In genomic region chr2:38750011-38750792, GRCh38 we compare ENCODE assay signal across 1 cellular context.
TF ChIP-seq lines count a peak whose summit lies in the region.

No MANE protein-coding gene starts in this region.

TF ChIP-seq in endothelial cell of umbilical vein, 7 proteins besides CTCF, POLR2A, EP300 and RAD21:
- TF ChIP-seq JUN (IDR thresholded peaks at IDR 0.05; ENCODE audit: borderline replicate concordance, insufficient read depth, insufficient read length, low read depth), result no peak
- no peak for TF ChIP-seq FOS (IDR thresholded peaks at IDR 0.05; ENCODE audit: borderline replicate concordance, insufficient read depth, low read length)
- TF ChIP-seq EZH2 (IDR thresholded peaks at IDR 0.05; ENCODE audit: borderline replicate concordance, low read depth, low read length, severe bottlenecking), result no peak
- TF ChIP-seq MAX (IDR thresholded peaks at IDR 0.05; ENCODE audit: insufficient read depth, insufficient read length), result no peak
- no peak for TF ChIP-seq GATA2 (IDR thresholded peaks at IDR 0.05; ENCODE audit: insufficient read depth, insufficient read length, low read depth, low read length)
- TF ChIP-seq POLR2AphosphoS5 (IDR thresholded peaks at IDR 0.05; ENCODE audit: insufficient read depth, low read depth, low read length), result no peak
- TF ChIP-seq MYC (IDR thresholded peaks at IDR 0.05; ENCODE audit: low read depth, low read length), result no peak
